ENCODE assay signal across 12 cellular contexts in the genomic region with DNA sequence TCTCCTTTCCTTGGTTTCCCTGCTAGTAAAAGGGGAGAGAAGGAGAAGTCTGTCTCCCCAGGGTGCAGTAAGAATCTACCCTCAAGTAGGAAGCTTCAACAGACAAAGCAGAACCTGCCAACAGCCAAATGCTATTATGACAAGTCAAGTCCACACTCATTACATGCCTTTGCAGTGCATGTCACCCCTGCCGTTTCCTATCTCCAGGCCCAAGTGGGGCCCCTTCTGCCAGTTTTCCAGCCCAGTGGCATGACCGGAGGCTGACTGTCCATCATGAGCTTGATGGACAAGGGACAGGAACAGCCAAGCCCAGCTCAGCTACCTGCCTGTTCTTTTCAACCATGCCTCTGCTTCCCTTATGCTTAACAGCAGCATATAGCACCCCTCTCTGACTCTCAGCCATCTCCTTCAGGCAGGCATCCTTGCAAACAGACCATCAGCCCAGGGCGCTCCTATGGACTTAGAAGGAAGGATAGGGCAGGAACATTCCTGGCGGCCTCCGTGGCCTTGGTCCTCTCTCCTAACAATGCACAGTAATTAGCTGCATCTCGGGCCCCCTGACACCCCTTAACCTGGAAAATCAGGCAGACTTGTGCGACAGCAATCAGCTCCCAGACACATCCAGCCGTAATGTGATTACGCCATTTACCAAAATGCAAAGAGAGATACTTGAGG.
DNase-seq lines count a peak whose midpoint lies in the region; ATAC-seq and TF ChIP-seq lines count a peak whose summit lies in the region.
"Had no signal": no experiment of that assay in that cellular context is flagged by ENCODE, and none has a peak within 500 bp of the region (broad histone marks: within the 10 kb centered on the region; RNA-seq: fewer than 3 reads in every experiment).

No MANE protein-coding gene starts in this region.

- H3K4me1 Mint-ChIP-seq in immature natural killer cell: peaks cover 40 to 68% of the 10 kb centered on the region in 2 donors
- peaks cover 15% of the 10 kb centered on the region for H3K4me1 Mint-ChIP-seq in activated naive CD4-positive, alpha-beta T cell treated with anti-CD3 and anti-CD28 coated beads for 36 hours (ENCODE audit: low read depth)

- H3K79me2 ChIP-seq in GM23248 (ENCODE audit: insufficient read depth): no peaks in the 10 kb centered on the region

- no peaks in the 10 kb centered on the region for H3K9me3 Mint-ChIP-seq in immature natural killer cell
- H3K9me3 Mint-ChIP-seq in activated naive CD4-positive, alpha-beta T cell treated with anti-CD3 and anti-CD28 coated beads for 36 hours: no peaks in the 10 kb centered on the region
- H3K9me3 Mint-ChIP-seq: activated naive CD8-positive, alpha-beta T cell treated with anti-CD3 and anti-CD28 coated beads, Interleukin-2, amount 10 ng/mL, durations not matched to agents 7 days and 5 days had no signal

- no peak for TF ChIP-seq CTCF in psoas muscle (IDR thresholded peaks at IDR 0.05)

- peaks cover 0 to 5% (median 2%) of the 10 kb centered on the region in 3 donors for H3K27me3 Mint-ChIP-seq in immature natural killer cell (ENCODE audit: low read depth in 3 of 3)
- H3K27me3 Mint-ChIP-seq in activated naive CD4-positive, alpha-beta T cell treated with anti-CD3 and anti-CD28 coated beads for 36 hours (ENCODE audit: low read depth): peaks cover 15% of the 10 kb centered on the region

- H2AFZ ChIP-seq in GM23248: peak overlapping the region; percentile 16; the same call in 1 of the 2 replicates

- peak overlapping the region; percentile 32; the same call in 1 of the 2 replicates for H3K9ac ChIP-seq in GM23248

- H3K4me2 ChIP-seq in GM23248 (ENCODE audit: unreplicated experiment): peak overlapping the region; percentile 60

- CTCF ChIA-PET in activated naive CD4-positive, alpha-beta T cell treated with anti-CD3 and anti-CD28 coated beads for 36 hours (lab: Charles Lee): interaction anchor here (1.1 to 1.2 kb wide), 3 partner anchors 16 to 250 kb away, joined by 3 to 5 read pairs (median 3); no protein-coding TSS in a partner anchor

- peaks cover 40% of the 10 kb centered on the region for H3K4me1 ChIP-seq in GM23248 (ENCODE audit: insufficient read depth)
- peaks cover 39% of the 10 kb centered on the region for H3K4me1 ChIP-seq in psoas muscle
- H3K4me1 ChIP-seq: uterus had no signal

- no peaks in the 10 kb centered on the region for H4K20me1 ChIP-seq in GM23248 (ENCODE audit: insufficient read depth)

- H3K36me3 Mint-ChIP-seq in immature natural killer cell: no peaks in the 10 kb centered on the region
- no peaks in the 10 kb centered on the region for H3K36me3 Mint-ChIP-seq in activated naive CD4-positive, alpha-beta T cell treated with anti-CD3 and anti-CD28 coated beads for 36 hours (ENCODE audit: low read depth)
- H3K36me3 Mint-ChIP-seq: activated naive CD8-positive, alpha-beta T cell treated with anti-CD3 and anti-CD28 coated beads, Interleukin-2, amount 10 ng/mL, durations not matched to agents 7 days and 5 days had no signal

- no peaks in the 10 kb centered on the region for H3K36me3 ChIP-seq in GM23248 (ENCODE audit: low read depth)
- no peaks in the 10 kb centered on the region for H3K36me3 ChIP-seq in psoas muscle (ENCODE audit: insufficient read depth in 1 of 2, low read depth in 1 of 2)
- H3K36me3 ChIP-seq: uterus had no signal

- H3K27ac Mint-ChIP-seq in immature natural killer cell: peak overlapping the region; percentile 59 to 92 (median 88)
- no peak overlapping the region for H3K27ac Mint-ChIP-seq in activated naive CD4-positive, alpha-beta T cell treated with anti-CD3 and anti-CD28 coated beads for 36 hours
- H3K27ac Mint-ChIP-seq: activated naive CD8-positive, alpha-beta T cell treated with anti-CD3 and anti-CD28 coated beads, Interleukin-2, amount 10 ng/mL, durations not matched to agents 7 days and 5 days had no signal

- H3K27me3 ChIP-seq in GM23248 (replicated peaks; ENCODE audit: insufficient read depth): no peaks in the 10 kb centered on the region
- no peaks in the 10 kb centered on the region for H3K27me3 ChIP-seq in psoas muscle (ENCODE audit: insufficient read depth in 3 of 3, low read length in 2 of 3)
- H3K27me3 ChIP-seq: uterus had no signal

- H3K9me3 ChIP-seq in GM23248 (ENCODE audit: low read depth) (no peaks in the 10 kb centered on the region), psoas muscle (no peaks in the 10 kb centered on the region)
- H3K9me3 ChIP-seq: uterus had no signal

- H3K9me2 ChIP-seq in GM23248 (ENCODE audit: insufficient read depth): no peaks in the 10 kb centered on the region

- in situ Hi-C loops in GM23248 (cut with MboI): no loop called here

- peaks cover 25% of the 10 kb centered on the region for H3F3A ChIP-seq in GM23248 (ENCODE audit: insufficient read depth)

- DNase-seq in GM23248 (peak; percentile 76), epithelial cell of prostate (ENCODE audit: low read depth, low spot score) (no peak), immature natural killer cell (no peak), psoas muscle (peak in 1 of 2 donors; percentile 80), OCI-M1 (lab: John Stamatoyannopoulos, UW) (no peak), NCI-H2227 treated with DMSO at 0.1 percent for 48 hours (lab: John Stamatoyannopoulos, UW) (no peak)
- no peak for DNase-seq in activated naive CD4-positive, alpha-beta T cell treated with anti-CD3 and anti-CD28 coated beads for 36 hours
- no peak for DNase-seq in effector CD4-positive, alpha-beta T cell
- DNase-seq: activated naive CD8-positive, alpha-beta T cell treated with anti-CD3 and anti-CD28 coated beads, Interleukin-2, amount 10 ng/mL, durations not matched to agents 7 days and 5 days; NCI-H2081; SIG-M5 had no signal

- 83 to 86% methylated on average over 9 of the region's 9 CpGs for WGBS in GM23248 (ENCODE audit: low coverage in 1 of 2, low lambda C conversion rate in 2 of 2, missing lambda C conversion rate in 2 of 2), 2 experiments
- WGBS in psoas muscle, 3 donors: 80 to 87% (median 81%) methylated on average over 9 of the region's 9 CpGs

- peak overlapping the region; percentile 45 for H3K27ac ChIP-seq in GM23248
- H3K27ac ChIP-seq in epithelial cell of prostate: peak overlapping the region; percentile 60
- peak overlapping the region; percentile 85 for H3K27ac ChIP-seq in psoas muscle

- peak; percentile 37 to 76 (median 65) for ATAC-seq in psoas muscle

- H3K4me3 ChIP-seq in GM23248: peak overlapping the region; percentile 33; the same call in 1 of the 2 replicates
- no peak overlapping the region for H3K4me3 ChIP-seq in psoas muscle
- H3K4me3 ChIP-seq: uterus had no signal

- intact Hi-C loops in psoas muscle (cut with DNase I): loop anchor here (10.0 kb wide), 1 partner anchor 311 kb away; the partner anchor contains the start of gene ZNF462 (in 2 of the 2)
- intact Hi-C loops in activated naive CD4-positive, alpha-beta T cell treated with anti-CD3 and anti-CD28 coated beads for 36 hours (cut with micrococcal nuclease): no loop called here

- peak overlapping the region in 4 of 5 donors; percentile 25 to 81 (median 62) for H3K4me3 Mint-ChIP-seq in immature natural killer cell
- no peak overlapping the region for H3K4me3 Mint-ChIP-seq in activated naive CD4-positive, alpha-beta T cell treated with anti-CD3 and anti-CD28 coated beads for 36 hours
- H3K4me3 Mint-ChIP-seq: activated naive CD8-positive, alpha-beta T cell treated with anti-CD3 and anti-CD28 coated beads, Interleukin-2, amount 10 ng/mL, durations not matched to agents 7 days and 5 days had no signal
